11 cellular contexts compared by ENCODE assay signal in genomic region chr14:67964391-67964812, GRCh38.
A peak's percentile ranks its signal among the peaks of the same experiment; 100 is the strongest.
DNase-seq lines count a peak whose midpoint lies in the region; ATAC-seq and TF ChIP-seq lines count a peak whose summit lies in the region.
"Had no signal": no experiment of that assay in that cellular context is flagged by ENCODE, and none has a peak within 500 bp of the region (broad histone marks: within the 10 kb centered on the region; RNA-seq: fewer than 3 reads in every experiment).

No MANE protein-coding gene starts in this region.

- TF ChIP-seq CTCF in breast epithelium (IDR thresholded peaks at IDR 0.05), result no peak
- TF ChIP-seq CTCF in left lung (IDR thresholded peaks at IDR 0.05), result no peak
- TF ChIP-seq CTCF in tibial nerve (IDR thresholded peaks at IDR 0.05), result no peak

- TF ChIP-seq POLR2A in breast epithelium (IDR thresholded peaks at IDR 0.05) (no peak), tibial nerve (IDR thresholded peaks at IDR 0.05) (no peak)

- H3K9me3 ChIP-seq in breast epithelium (no peaks in the 10 kb centered on the region), left lung (no peaks in the 10 kb centered on the region), tibial nerve (no peaks in the 10 kb centered on the region)
- no peaks in the 10 kb centered on the region for H3K9me3 ChIP-seq in naive thymus-derived CD4-positive, alpha-beta T cell (ENCODE audit: control insufficient read depth in 2 of 3, low read length in 3 of 3)

- H3K36me3 Mint-ChIP-seq in naive thymus-derived CD4-positive, alpha-beta T cell, result peaks cover 6 to 51% (median 39%) of the 10 kb centered on the region in 5 donors

- H3K27ac ChIP-seq in breast epithelium (peak overlapping the region; percentile 80 to 83), left lung (peak overlapping the region; percentile 65 to 73), tibial nerve (peak overlapping the region in 3 of 4 donors; percentile 0 to 61 (median 8))
- H3K27ac ChIP-seq in naive thymus-derived CD4-positive, alpha-beta T cell (ENCODE audit: low read depth, low read length), result no peak overlapping the region

- DNase-seq in LHCN-M2 (ENCODE audit: low read depth) (peak; percentile 19), breast epithelium (ENCODE audit: low spot score in 2 of 2) (no peak), left lung (no peak), tibial nerve (ENCODE audit: low spot score in 2 of 2) (no peak), D341Med (ENCODE audit: low spot score) (no peak)
- DNase-seq in naive thymus-derived CD4-positive, alpha-beta T cell, result no peak
- DNase-seq: activated T-cell treated with anti-CD3 and anti-CD28 coated beads, Interleukin-2, amount 50 U/mL, for 24 hours had no signal

- H3K27me3 ChIP-seq in breast epithelium (no peaks in the 10 kb centered on the region), left lung (no peaks in the 10 kb centered on the region), tibial nerve (no peaks in the 10 kb centered on the region)
- H3K27me3 ChIP-seq in naive thymus-derived CD4-positive, alpha-beta T cell (ENCODE audit: control insufficient read depth in 2 of 2, insufficient read depth in 2 of 2, low read length in 2 of 2), result no peaks in the 10 kb centered on the region

- POLR2A ChIA-PET in naive thymus-derived CD4-positive, alpha-beta T cell (lab: Charles Lee), result no interaction called here

- no peak overlapping the region for H3K27ac Mint-ChIP-seq in naive thymus-derived CD4-positive, alpha-beta T cell
- H3K27ac Mint-ChIP-seq: activated T-cell treated with anti-CD3 and anti-CD28 coated beads, Interleukin-2, amount 50 U/mL, for 24 hours; memory B cell; T-helper 2 cell treated with Interferon-gamma antibody and Interleukin-4, amounts not matched to agents 5 μg/mL and 100 μg/mL, for 36 hours had no signal

- H3K27me3 Mint-ChIP-seq in naive thymus-derived CD4-positive, alpha-beta T cell, result no peaks in the 10 kb centered on the region
- H3K27me3 Mint-ChIP-seq: activated T-cell treated with anti-CD3 and anti-CD28 coated beads, Interleukin-2, amount 50 U/mL, for 24 hours; memory B cell had no signal

- H3K36me3 ChIP-seq in breast epithelium, result no peaks in the 10 kb centered on the region
- no peaks in the 10 kb centered on the region for H3K36me3 ChIP-seq in left lung
- H3K36me3 ChIP-seq in tibial nerve, result no peaks in the 10 kb centered on the region
- H3K36me3 ChIP-seq in naive thymus-derived CD4-positive, alpha-beta T cell (ENCODE audit: control insufficient read depth in 2 of 3, insufficient read depth in 3 of 3, low read length in 3 of 3), result no peaks in the 10 kb centered on the region

- H3K9me3 Mint-ChIP-seq in naive thymus-derived CD4-positive, alpha-beta T cell, result peaks cover 0 to 5% (median 0%) of the 10 kb centered on the region in 11 donors
- H3K9me3 Mint-ChIP-seq: activated T-cell treated with anti-CD3 and anti-CD28 coated beads, Interleukin-2, amount 50 U/mL, for 24 hours; memory B cell; T-helper 2 cell treated with Interferon-gamma antibody and Interleukin-4, amounts not matched to agents 5 μg/mL and 100 μg/mL, for 36 hours had no signal

- H3K4me3 ChIP-seq in breast epithelium (peak overlapping the region in 2 of 3 donors; percentile 24 to 36), left lung (no peak overlapping the region), tibial nerve (peak overlapping the region in 1 of 4 donors; percentile 36)
- H3K4me3 ChIP-seq in naive thymus-derived CD4-positive, alpha-beta T cell (ENCODE audit: low read length), result no peak overlapping the region

- CTCF ChIA-PET in naive thymus-derived CD4-positive, alpha-beta T cell (lab: Charles Lee), result interaction anchor here (1.5 kb wide), 1 partner anchor 20 kb away, joined by 4 read pairs; no protein-coding TSS in a partner anchor

- peak in 1 of 2 donors; percentile 77 for TF ChIP-seq EP300 in tibial nerve (IDR thresholded peaks at IDR 0.05)

- ATAC-seq in left lung (peak; percentile 69), GM19328 (IDR thresholded peaks at IDR 0.05; ENCODE audit: unreplicated experiment) (no peak), HG03520 (IDR thresholded peaks at IDR 0.05; ENCODE audit: unreplicated experiment) (no peak)
- no peak for ATAC-seq in naive thymus-derived CD4-positive, alpha-beta T cell

- H3K4me3 Mint-ChIP-seq in naive thymus-derived CD4-positive, alpha-beta T cell, result no peak overlapping the region
- H3K4me3 Mint-ChIP-seq: activated T-cell treated with anti-CD3 and anti-CD28 coated beads, Interleukin-2, amount 50 U/mL, for 24 hours; memory B cell; T-helper 2 cell treated with Interferon-gamma antibody and Interleukin-4, amounts not matched to agents 5 μg/mL and 100 μg/mL, for 36 hours had no signal

- 54 to 65% methylated on average over 4 of the region's 4 CpGs for WGBS in tibial nerve, 2 donors

- H3K4me1 Mint-ChIP-seq in naive thymus-derived CD4-positive, alpha-beta T cell, result peaks cover 0 to 7% (median 5%) of the 10 kb centered on the region in 7 donors

- H3K4me1 ChIP-seq in breast epithelium (peaks cover 0 to 13% of the 10 kb centered on the region in 2 donors), left lung (peaks cover 14 to 41% of the 10 kb centered on the region in 2 donors), tibial nerve (peaks cover 0 to 29% (median 0%) of the 10 kb centered on the region in 4 donors)
- H3K4me1 ChIP-seq in naive thymus-derived CD4-positive, alpha-beta T cell (ENCODE audit: control insufficient read depth in 2 of 2, insufficient read depth in 2 of 2, low read length in 2 of 2), result no peaks in the 10 kb centered on the region

- intact Hi-C loops in breast epithelium (cut with DNase I; ENCODE audit: low total_unique reads) (no loop called here), left lung (cut with DNase I) (no loop called here)
- intact Hi-C loops in naive thymus-derived CD4-positive, alpha-beta T cell (cut with micrococcal nuclease), result no loop called here

Comparison
In these comparisons a context has a peak if more than half of its experiments do, and no peak if none do; other contexts are left out.
1. H3K4me3 ChIP-seq: peak in breast epithelium (2 of 3); none in left lung (0 of 2) and naive thymus-derived CD4-positive, alpha-beta T cell (single experiment).